17 cellular contexts compared by ENCODE assay signal in genomic region chr7:112908106-112908505, GRCh38.
"Had no signal": no experiment of that assay in that cellular context is flagged by ENCODE, and none has a peak within 500 bp of the region (broad histone marks: within the 10 kb centered on the region; RNA-seq: fewer than 3 reads in every experiment).

No MANE protein-coding gene starts in this region.

- H3K27me3 ChIP-seq: adrenal gland, colonic mucosa, esophagus muscularis mucosa had no signal

- DNase-seq: activated B cell treated with CpG ODN at 0.5 μM for 24 hours; activated CD4-positive, alpha-beta T cell treated with anti-CD3 and anti-CD28 coated beads for 48 hours; activated CD8-positive, alpha-beta T cell treated with anti-CD3 and anti-CD28 coated beads for 36 hours; activated effector memory CD4-positive, alpha-beta T cell treated with anti-CD3 and anti-CD28 coated beads, Interleukin-2, amount 50 U/mL, for 16 hours; activated T-cell treated with anti-CD3 and anti-CD28 coated beads, Interleukin-2, amount 50 U/mL, for 48 hours; adrenal gland; central memory CD4-positive, alpha-beta T cell; colonic mucosa; hypothalamus; kidney glomerular epithelial cell; nephron progenitor cell; psoas muscle; stimulated activated naive CD8-positive, alpha-beta T cell treated with anti-CD3 and anti-CD28 coated beads, Interleukin-15, Interleukin-2, amounts not matched to agents 100 U/mL and 50 U/mL, for 24 hours; trophoblast cell had no signal

- H3K9me3 ChIP-seq: adrenal gland, colonic mucosa had no signal

- H3K36me3 ChIP-seq: adrenal gland, colonic mucosa had no signal

- H3K4me1 Mint-ChIP-seq: nephron progenitor cell had no signal

- FAIRE-seq: TTC549 had no signal

- H3K27me3 Mint-ChIP-seq: activated B cell treated with CpG ODN at 0.5 μM for 24 hours; activated CD8-positive, alpha-beta T cell treated with anti-CD3 and anti-CD28 coated beads for 36 hours; activated naive CD4-positive, alpha-beta T cell treated with anti-CD3 and anti-CD28 coated beads, Interleukin-2, amount 50 U/mL, for 24 hours had no signal

- H3K27ac ChIP-seq: adrenal gland, colonic mucosa, esophagus muscularis mucosa, psoas muscle had no signal

- H3K4me3 Mint-ChIP-seq: activated B cell treated with CpG ODN at 0.5 μM for 24 hours; activated CD8-positive, alpha-beta T cell treated with anti-CD3 and anti-CD28 coated beads for 36 hours; activated naive CD4-positive, alpha-beta T cell treated with anti-CD3 and anti-CD28 coated beads, Interleukin-2, amount 50 U/mL, for 24 hours; nephron progenitor cell had no signal

- H3K27ac Mint-ChIP-seq: activated B cell treated with CpG ODN at 0.5 μM for 24 hours; activated CD8-positive, alpha-beta T cell treated with anti-CD3 and anti-CD28 coated beads for 36 hours; activated naive CD4-positive, alpha-beta T cell treated with anti-CD3 and anti-CD28 coated beads, Interleukin-2, amount 50 U/mL, for 24 hours; nephron progenitor cell had no signal

- H3K4me1 ChIP-seq: adrenal gland, colonic mucosa, esophagus muscularis mucosa, psoas muscle had no signal

- H3K4me3 ChIP-seq: adrenal gland, colonic mucosa, esophagus muscularis mucosa, psoas muscle had no signal
